In genomic region chr1:61724721-61725694, GRCh38 we compare ENCODE assay signal across 8 cellular contexts. TPM values are rescaled to one million over a fixed set of nuclear protein-coding genes. Genes with fewer than 3 reads are reported as not detected.
DNase-seq lines count a peak whose midpoint lies in the region; ATAC-seq and TF ChIP-seq lines count a peak whose summit lies in the region.

TSS of gene TM2D1 (minus strand) at chr1:61725141. CDS start at chr1:61725120, 21 bp downstream.

- H3K9me3 ChIP-seq in endodermal cell (ENCODE audit: control insufficient read depth, low read length): no peaks in the 10 kb centered on the region

- peak; percentile 99 for ATAC-seq in GM21360 (IDR thresholded peaks at IDR 0.05; ENCODE audit: unreplicated experiment)
- peak; percentile 98 for ATAC-seq in activated CD8-positive, alpha-beta memory T cell treated with anti-CD3 and anti-CD28 coated beads, Interleukin-2, amount 10 ng/mL, durations not matched to agents 7 days and 5 days

- H3K36me3 Mint-ChIP-seq in activated CD8-positive, alpha-beta memory T cell treated with anti-CD3 and anti-CD28 coated beads, Interleukin-2, amount 10 ng/mL, durations not matched to agents 7 days and 5 days: peaks cover 11% of the 10 kb centered on the region
- peaks cover 6% of the 10 kb centered on the region for H3K36me3 Mint-ChIP-seq in endodermal cell (ENCODE audit: low read depth)

- H3K4me3 ChIP-seq in endodermal cell (ENCODE audit: low read length): peak within 1 kb of the TSS; percentile 99

- 0 to 1% methylated on average over 28 to 46 of the region's 46 CpGs for WGBS in endodermal cell (ENCODE audit: insufficient coverage in 1 of 2, insufficient read length in 1 of 2), 2 experiments

- H3K4me3 Mint-ChIP-seq in activated CD8-positive, alpha-beta memory T cell treated with anti-CD3 and anti-CD28 coated beads, Interleukin-2, amount 10 ng/mL, durations not matched to agents 7 days and 5 days: peak within 1 kb of the TSS; percentile 92
- peak within 1 kb of the TSS; percentile 99 for H3K4me3 Mint-ChIP-seq in endodermal cell

- no peaks in the 10 kb centered on the region for H3K27me3 ChIP-seq in endodermal cell (ENCODE audit: control insufficient read depth, insufficient read depth, low read length, poor library complexity, severe bottlenecking)

- peak within 1 kb of the TSS; percentile 98 for H3K27ac Mint-ChIP-seq in activated CD8-positive, alpha-beta memory T cell treated with anti-CD3 and anti-CD28 coated beads, Interleukin-2, amount 10 ng/mL, durations not matched to agents 7 days and 5 days
- peak within 1 kb of the TSS; percentile 100 for H3K27ac Mint-ChIP-seq in endodermal cell

- H3K9me3 Mint-ChIP-seq in activated CD8-positive, alpha-beta memory T cell treated with anti-CD3 and anti-CD28 coated beads, Interleukin-2, amount 10 ng/mL, durations not matched to agents 7 days and 5 days (ENCODE audit: low read depth): no peaks in the 10 kb centered on the region
- H3K9me3 Mint-ChIP-seq in endodermal cell: no peaks in the 10 kb centered on the region

- H3K27ac ChIP-seq in endodermal cell (ENCODE audit: low read depth, low read length): peak within 1 kb of the TSS; percentile 81

- CTCF ChIA-PET in activated CD8-positive, alpha-beta memory T cell treated with anti-CD3 and anti-CD28 coated beads, Interleukin-2, amount 10 ng/mL, durations not matched to agents 7 days and 5 days (lab: Charles Lee): interaction anchor here (0.9 to 1.2 kb wide), 3 partner anchors 13 to 126 kb away, joined by 3 read pairs; no protein-coding TSS in a partner anchor

- DNase-seq in COLO668 (lab: John Stamatoyannopoulos, UW; ENCODE audit: unreplicated experiment): peak; percentile 98
- peak; percentile 86 for DNase-seq in HT1080 (ENCODE audit: low read depth)
- DNase-seq in NOMO-1 treated with DMSO at 0.1 percent for 48 hours (lab: John Stamatoyannopoulos, UW; ENCODE audit: unreplicated experiment): peak; percentile 90
- DNase-seq in activated CD8-positive, alpha-beta memory T cell treated with anti-CD3 and anti-CD28 coated beads, Interleukin-2, amount 10 ng/mL, durations not matched to agents 7 days and 5 days: peak; percentile 94
- DNase-seq in endodermal cell: peak; percentile 96
- peak; percentile 96 for DNase-seq in mesenteric fat pad (ENCODE audit: low spot score)
- DNase-seq in stimulated activated CD8-positive, alpha-beta memory T cell treated with anti-CD3 and anti-CD28 coated beads, Interleukin-15, amount 100 ng/mL, for 24 hours (ENCODE audit: low read depth): peak; percentile 67

- H3K4me1 ChIP-seq in endodermal cell (ENCODE audit: control insufficient read depth, insufficient read depth, low read length): no peaks in the 10 kb centered on the region

- H3K27me3 Mint-ChIP-seq in activated CD8-positive, alpha-beta memory T cell treated with anti-CD3 and anti-CD28 coated beads, Interleukin-2, amount 10 ng/mL, durations not matched to agents 7 days and 5 days: no peaks in the 10 kb centered on the region
- no peaks in the 10 kb centered on the region for H3K27me3 Mint-ChIP-seq in endodermal cell (ENCODE audit: insufficient read depth)

- H3K4me1 Mint-ChIP-seq in activated CD8-positive, alpha-beta memory T cell treated with anti-CD3 and anti-CD28 coated beads, Interleukin-2, amount 10 ng/mL, durations not matched to agents 7 days and 5 days: peaks cover 20% of the 10 kb centered on the region
- H3K4me1 Mint-ChIP-seq in endodermal cell: peaks cover 4% of the 10 kb centered on the region

- H3K9ac ChIP-seq in endodermal cell (ENCODE audit: extremely low read depth, low read length, poor library complexity, severe bottlenecking): peak within 1 kb of the TSS; percentile 94

- no peak for TF ChIP-seq CTCF in endodermal cell (conservative IDR thresholded peaks at IDR 0.05)

- peaks cover 16% of the 10 kb centered on the region for H3K36me3 ChIP-seq in endodermal cell (ENCODE audit: control insufficient read depth, insufficient read depth, low read length)

RNA-seq across cellular contexts. Expression of gene TM2D1, which starts in this region (rescaled TPM):
- 57.0 and 79.4 TPM in 2 replicates for total RNA-seq in HT1080 (2014; rRNA removed; shearing (Covaris generic))
- polyA plus RNA-seq in HT1080 (2015; cell fraction: cytosol; rRNA removed): 95.5 and 99.5 TPM in 2 replicates
- 58.7 and 60.1 TPM in 2 replicates for polyA plus RNA-seq in HT1080 (2015; cell fraction: nucleus; rRNA removed)
- 10 to 100 TPM; 29.0 to 33.1 TPM for total RNA-seq in activated CD8-positive, alpha-beta memory T cell treated with anti-CD3 and anti-CD28 coated beads, Interleukin-2, amount 10 ng/mL, durations not matched to agents 7 days and 5 days
- total RNA-seq in endodermal cell: 10 to 100 TPM; 24.1 to 32.9 TPM
- 37.2 TPM for polyA plus RNA-seq in endodermal cell (2013, experiment 1 of 2)
- polyA plus RNA-seq in endodermal cell (2013, experiment 2 of 2): 33.4 TPM
- total RNA-seq in mesenteric fat pad: 34.9 TPM

Comparison
In these comparisons a context has a peak if more than half of its experiments do, and no peak if none do; other contexts are left out.
1. Peak in every context shown above with its lines: DNase-seq, ATAC-seq, H3K4me3 ChIP-seq and H3K27ac ChIP-seq.